1 cellular context compared by ENCODE assay signal in the genomic region with DNA sequence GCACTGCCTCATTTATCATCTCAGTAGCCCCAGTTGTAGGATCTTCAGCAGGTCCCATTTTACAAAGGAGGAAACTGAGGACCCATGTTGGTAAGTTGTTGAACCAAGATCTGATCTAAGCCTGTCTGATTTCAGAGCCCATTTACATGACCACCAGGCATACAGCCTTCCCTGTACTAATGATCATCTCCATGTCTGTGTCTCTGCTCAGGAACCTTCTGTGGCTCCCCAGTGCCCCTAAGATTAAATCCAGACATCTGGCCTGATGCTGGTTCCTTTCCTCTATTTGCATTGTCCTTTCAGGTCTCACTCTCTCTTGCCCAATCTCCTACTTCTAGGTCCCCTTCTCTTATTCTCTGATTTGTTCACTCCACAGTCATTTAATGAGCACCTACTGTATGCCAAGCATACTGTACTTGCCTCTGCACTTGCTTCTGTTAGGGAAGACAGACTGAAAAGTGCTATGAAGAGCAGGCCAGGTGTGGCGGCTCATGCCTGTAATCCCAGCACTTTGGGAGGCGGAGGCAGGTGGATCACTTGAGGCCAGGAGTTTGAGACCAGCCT.
A peak's percentile ranks its signal among the peaks of the same experiment; 100 is the strongest.
TF ChIP-seq lines count a peak whose summit lies in the region.

No MANE protein-coding gene starts in this region.

TF ChIP-seq in K562, 482 proteins besides CTCF, POLR2A, EP300 and RAD21:
- TF ChIP-seq, protein P1, sequence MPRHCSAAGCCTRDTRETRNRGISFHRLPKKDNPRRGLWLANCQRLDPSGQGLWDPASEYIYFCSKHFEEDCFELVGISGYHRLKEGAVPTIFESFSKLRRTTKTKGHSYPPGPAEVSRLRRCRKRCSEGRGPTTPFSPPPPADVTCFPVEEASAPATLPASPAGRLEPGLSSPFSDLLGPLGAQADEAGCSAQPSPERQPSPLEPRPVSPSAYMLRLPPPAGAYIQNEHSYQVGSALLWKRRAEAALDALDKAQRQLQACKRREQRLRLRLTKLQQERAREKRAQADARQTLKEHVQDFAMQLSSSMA (CRISPR knock-in tag; IDR thresholded peaks at IDR 0.05): no peak
- peak; percentile 62; the same call in 1 of the 2 replicates for TF ChIP-seq ZKSCAN8 (CRISPR knock-in tag; IDR thresholded peaks at IDR 0.05)
- no peak for TF ChIP-seq GTF2F1 (IDR thresholded peaks at IDR 0.05; ENCODE audit: low read depth, low read length)
- TF ChIP-seq BRF1 (IDR thresholded peaks at IDR 0.05; ENCODE audit: borderline replicate concordance, extremely low read depth, insufficient read length): no peak
- TF ChIP-seq, protein P2, sequence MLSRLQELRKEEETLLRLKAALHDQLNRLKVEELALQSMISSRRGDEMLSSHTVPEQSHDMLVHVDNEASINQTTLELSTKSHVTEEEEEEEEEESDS (CRISPR knock-in tag; IDR thresholded peaks at IDR 0.05): no peak
- TF ChIP-seq RBM25 (IDR thresholded peaks at IDR 0.05; ENCODE audit: low read depth, low read length, severe bottlenecking): peak; percentile 64
- no peak for TF ChIP-seq ARID1B (IDR thresholded peaks at IDR 0.05)
- TF ChIP-seq, protein P3, sequence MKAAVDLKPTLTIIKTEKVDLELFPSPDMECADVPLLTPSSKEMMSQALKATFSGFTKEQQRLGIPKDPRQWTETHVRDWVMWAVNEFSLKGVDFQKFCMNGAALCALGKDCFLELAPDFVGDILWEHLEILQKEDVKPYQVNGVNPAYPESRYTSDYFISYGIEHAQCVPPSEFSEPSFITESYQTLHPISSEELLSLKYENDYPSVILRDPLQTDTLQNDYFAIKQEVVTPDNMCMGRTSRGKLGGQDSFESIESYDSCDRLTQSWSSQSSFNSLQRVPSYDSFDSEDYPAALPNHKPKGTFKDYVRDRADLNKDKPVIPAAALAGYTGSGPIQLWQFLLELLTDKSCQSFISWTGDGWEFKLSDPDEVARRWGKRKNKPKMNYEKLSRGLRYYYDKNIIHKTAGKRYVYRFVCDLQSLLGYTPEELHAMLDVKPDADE (conservative IDR thresholded peaks at IDR 0.05; ENCODE audit: control insufficient read depth, low read depth, low read length): no peak
- TF ChIP-seq, protein P4, sequence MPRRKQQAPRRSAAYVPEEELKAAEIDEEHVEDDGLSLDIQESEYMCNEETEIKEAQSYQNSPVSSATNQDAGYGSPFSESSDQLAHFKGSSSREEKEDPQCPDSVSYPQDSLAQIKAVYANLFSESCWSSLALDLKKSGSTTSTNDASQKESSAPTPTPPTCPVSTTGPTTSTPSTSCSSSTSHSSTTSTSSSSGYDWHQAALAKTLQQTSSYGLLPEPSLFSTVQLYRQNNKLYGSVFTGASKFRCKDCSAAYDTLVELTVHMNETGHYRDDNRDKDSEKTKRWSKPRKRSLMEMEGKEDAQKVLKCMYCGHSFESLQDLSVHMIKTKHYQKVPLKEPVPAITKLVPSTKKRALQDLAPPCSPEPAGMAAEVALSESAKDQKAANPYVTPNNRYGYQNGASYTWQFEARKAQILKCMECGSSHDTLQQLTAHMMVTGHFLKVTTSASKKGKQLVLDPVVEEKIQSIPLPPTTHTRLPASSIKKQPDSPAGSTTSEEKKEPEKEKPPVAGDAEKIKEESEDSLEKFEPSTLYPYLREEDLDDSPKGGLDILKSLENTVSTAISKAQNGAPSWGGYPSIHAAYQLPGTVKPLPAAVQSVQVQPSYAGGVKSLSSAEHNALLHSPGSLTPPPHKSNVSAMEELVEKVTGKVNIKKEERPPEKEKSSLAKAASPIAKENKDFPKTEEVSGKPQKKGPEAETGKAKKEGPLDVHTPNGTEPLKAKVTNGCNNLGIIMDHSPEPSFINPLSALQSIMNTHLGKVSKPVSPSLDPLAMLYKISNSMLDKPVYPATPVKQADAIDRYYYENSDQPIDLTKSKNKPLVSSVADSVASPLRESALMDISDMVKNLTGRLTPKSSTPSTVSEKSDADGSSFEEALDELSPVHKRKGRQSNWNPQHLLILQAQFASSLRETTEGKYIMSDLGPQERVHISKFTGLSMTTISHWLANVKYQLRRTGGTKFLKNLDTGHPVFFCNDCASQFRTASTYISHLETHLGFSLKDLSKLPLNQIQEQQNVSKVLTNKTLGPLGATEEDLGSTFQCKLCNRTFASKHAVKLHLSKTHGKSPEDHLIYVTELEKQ (CRISPR knock-in tag; IDR thresholded peaks at IDR 0.05): no peak
- no peak for TF ChIP-seq ZNF253 (CRISPR knock-in tag; conservative IDR thresholded peaks at IDR 0.05)
- TF ChIP-seq ZNF354B (CRISPR knock-in tag; IDR thresholded peaks at IDR 0.05): no peak
- TF ChIP-seq ZC3H11A (IDR thresholded peaks at IDR 0.05; ENCODE audit: low read depth, low read length): no peak
